1 cellular context compared by ENCODE assay signal in the genomic region with DNA sequence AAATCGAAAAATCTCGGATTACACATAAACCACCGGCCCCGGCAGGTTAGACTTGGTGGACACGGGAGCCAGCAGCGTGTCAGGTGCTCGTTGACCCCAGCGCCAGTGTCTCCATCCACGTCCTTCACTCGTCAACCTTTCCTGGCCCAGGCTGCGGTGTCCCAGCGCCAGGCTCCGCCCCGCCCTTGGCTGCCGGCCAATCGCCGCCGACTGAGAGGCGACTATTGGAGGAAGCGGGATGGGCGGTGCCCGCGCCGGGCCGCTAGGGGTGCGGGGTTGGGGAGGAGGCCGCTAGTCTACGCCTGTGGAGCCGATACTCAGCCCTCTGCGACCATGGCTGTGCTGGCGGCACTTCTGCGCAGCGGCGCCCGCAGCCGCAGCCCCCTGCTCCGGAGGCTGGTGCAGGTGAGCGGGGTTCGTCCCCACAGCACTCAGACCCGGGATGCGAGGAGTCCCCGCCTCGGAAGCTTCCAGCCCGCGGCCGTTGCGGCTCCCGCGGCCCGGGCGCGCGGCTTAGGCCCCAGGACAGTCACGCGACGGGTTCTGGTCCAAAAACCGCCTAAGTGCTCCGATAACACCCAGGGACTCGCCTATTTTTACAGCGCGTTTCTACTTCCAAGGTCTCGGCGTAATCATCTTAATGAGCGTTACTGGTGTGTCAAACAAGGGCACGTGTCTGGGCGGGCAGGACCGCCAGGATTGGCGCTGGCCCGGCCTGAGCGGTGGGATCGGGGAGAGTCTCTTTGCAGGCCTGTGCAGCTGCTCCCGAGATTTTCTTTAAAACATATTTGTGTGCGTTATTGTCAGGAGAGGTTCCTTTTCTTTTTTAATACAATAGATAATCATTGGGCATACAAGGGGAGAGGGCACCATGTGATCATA.
TF ChIP-seq lines count a peak whose summit lies in the region.

A gene (plus strand): TSS at position 294 of the 882 bp plus-strand sequence. CDS start 40 bp downstream, at position 334.

TF ChIP-seq in WTC11, 78 proteins besides CTCF, POLR2A, EP300 and RAD21 (continued from another document):
- TF ChIP-seq, protein P1, sequence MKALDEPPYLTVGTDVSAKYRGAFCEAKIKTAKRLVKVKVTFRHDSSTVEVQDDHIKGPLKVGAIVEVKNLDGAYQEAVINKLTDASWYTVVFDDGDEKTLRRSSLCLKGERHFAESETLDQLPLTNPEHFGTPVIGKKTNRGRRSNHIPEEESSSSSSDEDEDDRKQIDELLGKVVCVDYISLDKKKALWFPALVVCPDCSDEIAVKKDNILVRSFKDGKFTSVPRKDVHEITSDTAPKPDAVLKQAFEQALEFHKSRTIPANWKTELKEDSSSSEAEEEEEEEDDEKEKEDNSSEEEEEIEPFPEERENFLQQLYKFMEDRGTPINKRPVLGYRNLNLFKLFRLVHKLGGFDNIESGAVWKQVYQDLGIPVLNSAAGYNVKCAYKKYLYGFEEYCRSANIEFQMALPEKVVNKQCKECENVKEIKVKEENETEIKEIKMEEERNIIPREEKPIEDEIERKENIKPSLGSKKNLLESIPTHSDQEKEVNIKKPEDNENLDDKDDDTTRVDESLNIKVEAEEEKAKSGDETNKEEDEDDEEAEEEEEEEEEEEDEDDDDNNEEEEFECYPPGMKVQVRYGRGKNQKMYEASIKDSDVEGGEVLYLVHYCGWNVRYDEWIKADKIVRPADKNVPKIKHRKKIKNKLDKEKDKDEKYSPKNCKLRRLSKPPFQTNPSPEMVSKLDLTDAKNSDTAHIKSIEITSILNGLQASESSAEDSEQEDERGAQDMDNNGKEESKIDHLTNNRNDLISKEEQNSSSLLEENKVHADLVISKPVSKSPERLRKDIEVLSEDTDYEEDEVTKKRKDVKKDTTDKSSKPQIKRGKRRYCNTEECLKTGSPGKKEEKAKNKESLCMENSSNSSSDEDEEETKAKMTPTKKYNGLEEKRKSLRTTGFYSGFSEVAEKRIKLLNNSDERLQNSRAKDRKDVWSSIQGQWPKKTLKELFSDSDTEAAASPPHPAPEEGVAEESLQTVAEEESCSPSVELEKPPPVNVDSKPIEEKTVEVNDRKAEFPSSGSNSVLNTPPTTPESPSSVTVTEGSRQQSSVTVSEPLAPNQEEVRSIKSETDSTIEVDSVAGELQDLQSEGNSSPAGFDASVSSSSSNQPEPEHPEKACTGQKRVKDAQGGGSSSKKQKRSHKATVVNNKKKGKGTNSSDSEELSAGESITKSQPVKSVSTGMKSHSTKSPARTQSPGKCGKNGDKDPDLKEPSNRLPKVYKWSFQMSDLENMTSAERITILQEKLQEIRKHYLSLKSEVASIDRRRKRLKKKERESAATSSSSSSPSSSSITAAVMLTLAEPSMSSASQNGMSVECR (CRISPR knock-in tag; IDR thresholded peaks at IDR 0.05; ENCODE audit: borderline replicate concordance), result peak; percentile 68
TF ChIP-seq in WTC11: peak in this region for 17.
